Comparison of ENCODE assay signal across 8 cellular contexts in genomic region chr2:127884436-127884835, GRCh38. TPM values are rescaled to one million over a fixed set of nuclear protein-coding genes. Genes with fewer than 3 reads are reported as not detected.
DNase-seq lines count a peak whose midpoint lies in the region; ATAC-seq and TF ChIP-seq lines count a peak whose summit lies in the region.

No MANE protein-coding gene starts in this region.

- DNase-seq in AG09309 (ENCODE audit: low read depth) (peak; percentile 38), chondrocyte (ENCODE audit: low spot score) (no peak), NCI-H2107 (lab: John Stamatoyannopoulos, UW) (no peak), SW 1271 (lab: John Stamatoyannopoulos, UW) (no peak), OCI-M1 (lab: John Stamatoyannopoulos, UW) (no peak)
- no peak for DNase-seq in Jurkat, Clone E6-1 (ENCODE audit: low read depth, low spot score)

- H3K27me3 Mint-ChIP-seq in chondrocyte (ENCODE audit: low read depth) = no peaks in the 10 kb centered on the region

- H3K9me3 Mint-ChIP-seq in chondrocyte (ENCODE audit: low read depth) = no peaks in the 10 kb centered on the region

- ATAC-seq in GM21529 (IDR thresholded peaks at IDR 0.05; ENCODE audit: unreplicated experiment) = no peak

- TF ChIP-seq CTCF in AG09309 (IDR thresholded peaks at IDR 0.05; ENCODE audit: control insufficient read depth, insufficient read depth, low read depth, low read length, missing control alignments) (no peak), chondrocyte (IDR thresholded peaks at IDR 0.05) (no peak)

- H3K36me3 ChIP-seq in muscle layer of duodenum (ENCODE audit: control insufficient read depth in 1 of 2, insufficient read depth in 2 of 2, low read length in 2 of 2) = peaks cover 13 to 14% of the 10 kb centered on the region in 2 donors

- peak overlapping the region; percentile 96 for H3K27ac Mint-ChIP-seq in chondrocyte (ENCODE audit: unreplicated experiment)

- peaks cover 22 to 56% of the 10 kb centered on the region in 2 donors for H3K4me1 ChIP-seq in muscle layer of duodenum (ENCODE audit: control insufficient read depth in 1 of 2, insufficient read depth in 2 of 2, low read length in 2 of 2)

- peaks cover 3% of the 10 kb centered on the region for H3K36me3 Mint-ChIP-seq in chondrocyte (ENCODE audit: low read depth)

- peaks cover 44% of the 10 kb centered on the region for H3K4me1 Mint-ChIP-seq in chondrocyte (ENCODE audit: low read depth)

- peak overlapping the region; percentile 77 for H3K27ac ChIP-seq in muscle layer of duodenum (ENCODE audit: low read length)

- peak overlapping the region; percentile 92 for H3K4me3 Mint-ChIP-seq in chondrocyte (ENCODE audit: unreplicated experiment)

- H3K4me3 ChIP-seq in AG09309 (ENCODE audit: control insufficient read depth, low read depth, low read length) (peak overlapping the region; percentile 46), muscle layer of duodenum (ENCODE audit: low read depth in 1 of 2, low read length in 2 of 2) (peak overlapping the region; percentile 55 to 71)
- H3K4me3 ChIP-seq in Jurkat, Clone E6-1 (ENCODE audit: low read length) = peak overlapping the region; percentile 57

- H3K9me3 ChIP-seq in muscle layer of duodenum (ENCODE audit: control insufficient read depth in 1 of 2, low read length in 2 of 2) = no peaks in the 10 kb centered on the region

- no peaks in the 10 kb centered on the region for H3K27me3 ChIP-seq in muscle layer of duodenum (ENCODE audit: low read depth, low read length)

RNA-seq across cellular contexts. Expression of gene AMMECR1L, which starts 1.3 kb away (rescaled TPM):
- polyA plus RNA-seq in Jurkat, Clone E6-1 (2012; ENCODE audit: insufficient read depth, insufficient read length) = 14.9 TPM
- total RNA-seq in chondrocyte = 21.5 to 25.4 TPM (median 25.2 TPM) in 3 replicates

RNA-seq across cellular contexts. Expression of gene POLR2D, which starts 26.5 kb away (rescaled TPM):
- 63.3 TPM for polyA plus RNA-seq in Jurkat, Clone E6-1 (2012; ENCODE audit: insufficient read depth, insufficient read length)
- total RNA-seq in chondrocyte = 26.2 to 30.1 TPM (median 29.4 TPM) in 3 replicates
